In genomic region chr19:50679177-50680125, GRCh38 we compare ENCODE assay signal across 8 cellular contexts. TPM values are rescaled to one million over a fixed set of nuclear protein-coding genes. Genes with fewer than 3 reads are reported as not detected.
A peak's percentile ranks its signal among the peaks of the same experiment; 100 is the strongest.
DNase-seq lines count a peak whose midpoint lies in the region; ATAC-seq and TF ChIP-seq lines count a peak whose summit lies in the region.

No MANE protein-coding gene starts in this region.

- POLR2A ChIA-PET in HCT116 (lab: Charles Lee) = no interaction called here

- DNase-seq in DND-41 (peak; percentile 63), HCT116 (ENCODE audit: low read depth, low spot score) (peak; percentile 87), NCI-H460 (ENCODE audit: extremely low read depth, low read depth) (peak; percentile 77), dorsolateral prefrontal cortex (peak; percentile 76 to 96 (median 90)), memory B cell (ENCODE audit: low spot score in 2 of 2) (peak; percentile 82 to 83)
- peak; percentile 62 to 64 for DNase-seq in activated CD4-positive, alpha-beta T cell treated with anti-CD3 and anti-CD28 coated beads, Interleukin-2, amount 50 U/mL, for 4 hours
- peak; percentile 72 to 74 for DNase-seq in stimulated activated CD8-positive, alpha-beta memory T cell treated with anti-CD3 and anti-CD28 coated beads, Interleukin-15, amount 100 ng/mL, for 48 hours (ENCODE audit: low read depth in 2 of 2)

- H4K20me1 ChIP-seq in DND-41 (ENCODE audit: insufficient read depth, low read length) = no peaks in the 10 kb centered on the region
- no peaks in the 10 kb centered on the region for H4K20me1 ChIP-seq in HCT116 (ENCODE audit: insufficient read depth)

- H3K79me2 ChIP-seq in DND-41 (ENCODE audit: insufficient read depth, low read length) = no peaks in the 10 kb centered on the region
- H3K79me2 ChIP-seq in HCT116 (ENCODE audit: insufficient read depth, low read length) = no peaks in the 10 kb centered on the region

- H3K9ac ChIP-seq in DND-41 (ENCODE audit: low read depth, low read length) (no peak overlapping the region), HCT116 (ENCODE audit: low read length) (no peak overlapping the region)

- TF ChIP-seq POLR2A in HCT116 (IDR thresholded peaks at IDR 0.05; ENCODE audit: borderline replicate concordance, extremely low read depth, insufficient read depth, insufficient read length) = no peak

- RAD21 ChIA-PET in HCT116 (lab: Charles Lee; ENCODE audit: low non-redundant PET in 1 of 2, low total read pairs in 2 of 2, uncharacterized antibody in 2 of 2, unreplicated experiment in 2 of 2) = interaction anchor here in 1 of 2 experiments (0.5 kb wide), 1 partner anchor 63 kb away, joined by 4 read pairs; no protein-coding TSS in a partner anchor

- TF ChIP-seq RAD21 in HCT116 (IDR thresholded peaks at IDR 0.05; ENCODE audit: low read depth) = no peak

- TF ChIP-seq CTCF in DND-41 (IDR thresholded peaks at IDR 0.05; ENCODE audit: borderline replicate concordance, extremely low read depth, low read length, poor library complexity, severe bottlenecking) (no peak), HCT116 (IDR thresholded peaks at IDR 0.05 in 2 of 3, conservative IDR thresholded peaks at IDR 0.05 in 1 of 3; ENCODE audit: borderline replicate concordance in 1 of 3, insufficient read depth in 1 of 3, low read depth in 2 of 3, low read length in 2 of 3) (no peak), dorsolateral prefrontal cortex (IDR thresholded peaks at IDR 0.05 in 54 of 56, conservative IDR thresholded peaks at IDR 0.05 in 2 of 56; ENCODE audit: low read depth in 1 of 56, partially characterized antibody in 56 of 56) (no peak)

- H3K27ac ChIP-seq in DND-41 (ENCODE audit: low read length) = no peak overlapping the region
- no peak overlapping the region for H3K27ac ChIP-seq in HCT116 (ENCODE audit: low read depth, low read length)
- H3K27ac ChIP-seq in dorsolateral prefrontal cortex = peak overlapping the region in 1 of 59 donors; percentile 40

- H3K27me3 ChIP-seq in DND-41 (ENCODE audit: insufficient read depth, low read length, poor library complexity) = no peaks in the 10 kb centered on the region
- no peaks in the 10 kb centered on the region for H3K27me3 ChIP-seq in HCT116 (ENCODE audit: insufficient read depth, low read length)
- peaks cover 0 to 6% (median 0%) of the 10 kb centered on the region in 45 donors for H3K27me3 ChIP-seq in dorsolateral prefrontal cortex

- intact Hi-C loops in HCT116 (cut with micrococcal nuclease) (no loop called here), dorsolateral prefrontal cortex (cut with DNase I) (no loop called here)

- H3K4me3 ChIP-seq in DND-41 (ENCODE audit: low read depth in 1 of 2, low read length in 2 of 2) (no peak overlapping the region), HCT116 (replicated peaks in 1 of 2; ENCODE audit: low read depth in 1 of 2, low read length in 2 of 2) (no peak overlapping the region), dorsolateral prefrontal cortex (peak overlapping the region in 1 of 59 donors; percentile 20)

- H3K9me2 ChIP-seq in HCT116 (ENCODE audit: insufficient read depth) = no peaks in the 10 kb centered on the region

- H3K4me1 ChIP-seq in DND-41 (ENCODE audit: insufficient read depth, low read length) = no peaks in the 10 kb centered on the region
- peaks cover 0 to 4% of the 10 kb centered on the region in 2 experiments; a peak in 1 of 4 replicates for H3K4me1 ChIP-seq in HCT116 (ENCODE audit: control insufficient read depth in 1 of 2, insufficient read depth in 2 of 2, low read length in 2 of 2)

- peaks cover 22% of the 10 kb centered on the region for H3K4me1 Mint-ChIP-seq in memory B cell

- H3K36me3 ChIP-seq in DND-41 (ENCODE audit: insufficient read depth, low read length) (no peaks in the 10 kb centered on the region), HCT116 (ENCODE audit: control insufficient read depth in 1 of 2, insufficient read depth in 2 of 2, low read length in 2 of 2) (no peaks in the 10 kb centered on the region)

- BruUV-seq in HCT116 (replicated peaks; lab: Mats Ljungman, UMichigan) = no TSS peak

- H3K9me3 ChIP-seq in DND-41 (ENCODE audit: insufficient read depth, low read length, severe bottlenecking) (no peaks in the 10 kb centered on the region), HCT116 (ENCODE audit: control insufficient read depth in 1 of 2, insufficient read depth in 1 of 2, low read depth in 1 of 2, low read length in 2 of 2) (no peaks in the 10 kb centered on the region)

- H3K27ac Mint-ChIP-seq in memory B cell = peak overlapping the region; percentile 92

- H3K36me3 Mint-ChIP-seq in memory B cell = peaks cover 16% of the 10 kb centered on the region

- CTCF ChIA-PET in HCT116 (lab: Charles Lee) = interaction anchor here (1.1 kb wide), 1 partner anchor 10 kb away, joined by 4 read pairs; no protein-coding TSS in a partner anchor

- H3K27me3 Mint-ChIP-seq in memory B cell = peaks cover 28% of the 10 kb centered on the region

- H2AFZ ChIP-seq in DND-41 (ENCODE audit: low read depth, low read length) (no peak overlapping the region), HCT116 (ENCODE audit: low read depth, low read length, poor library complexity, severe bottlenecking) (no peak overlapping the region)

- H3K4me2 ChIP-seq in DND-41 (ENCODE audit: insufficient read depth, low read length) = no peak overlapping the region
- 0 out of 2 replicates have a peak overlapping the region, but pooled peaks have one; percentile 5 for H3K4me2 ChIP-seq in HCT116 (ENCODE audit: low read length)

- ATAC-seq in DND-41 (ENCODE audit: insufficient read depth, low read depth) (peak; percentile 80), HCT116 (peak; percentile 99), memory B cell (ENCODE audit: low read depth) (peak; percentile 98), HG02571 (IDR thresholded peaks at IDR 0.05; ENCODE audit: unreplicated experiment) (no peak)

- H3K4me3 Mint-ChIP-seq in memory B cell = peak overlapping the region; percentile 74

- peaks cover 17% of the 10 kb centered on the region for H3K9me3 Mint-ChIP-seq in memory B cell

TF ChIP-seq in HCT116, 20 proteins besides CTCF, POLR2A, EP300 and RAD21 (continues in another document):
- TF ChIP-seq, protein P1, sequence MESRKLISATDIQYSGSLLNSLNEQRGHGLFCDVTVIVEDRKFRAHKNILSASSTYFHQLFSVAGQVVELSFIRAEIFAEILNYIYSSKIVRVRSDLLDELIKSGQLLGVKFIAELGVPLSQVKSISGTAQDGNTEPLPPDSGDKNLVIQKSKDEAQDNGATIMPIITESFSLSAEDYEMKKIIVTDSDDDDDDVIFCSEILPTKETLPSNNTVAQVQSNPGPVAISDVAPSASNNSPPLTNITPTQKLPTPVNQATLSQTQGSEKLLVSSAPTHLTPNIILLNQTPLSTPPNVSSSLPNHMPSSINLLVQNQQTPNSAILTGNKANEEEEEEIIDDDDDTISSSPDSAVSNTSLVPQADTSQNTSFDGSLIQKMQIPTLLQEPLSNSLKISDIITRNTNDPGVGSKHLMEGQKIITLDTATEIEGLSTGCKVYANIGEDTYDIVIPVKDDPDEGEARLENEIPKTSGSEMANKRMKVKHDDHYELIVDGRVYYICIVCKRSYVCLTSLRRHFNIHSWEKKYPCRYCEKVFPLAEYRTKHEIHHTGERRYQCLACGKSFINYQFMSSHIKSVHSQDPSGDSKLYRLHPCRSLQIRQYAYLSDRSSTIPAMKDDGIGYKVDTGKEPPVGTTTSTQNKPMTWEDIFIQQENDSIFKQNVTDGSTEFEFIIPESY (IDR thresholded peaks at IDR 0.05; ENCODE audit: extremely low read depth, insufficient replicate concordance, low read length) = no peak
- TF ChIP-seq YY1 (IDR thresholded peaks at IDR 0.05; ENCODE audit: extremely low read depth, insufficient replicate concordance, low read depth, low read length) = no peak
- no peak for TF ChIP-seq CEBPB (IDR thresholded peaks at IDR 0.05; ENCODE audit: low read depth)
- no peak for TF ChIP-seq EZH2phosphoT487 (IDR thresholded peaks at IDR 0.05; ENCODE audit: borderline replicate concordance)
- TF ChIP-seq FOSL1 (IDR thresholded peaks at IDR 0.05; ENCODE audit: low read depth) = no peak

RNA-seq across cellular contexts. Expression of gene C19orf81, which starts 30.2 kb away (rescaled TPM):
- total RNA-seq in HCT116 (2021; ENCODE audit: unreplicated experiment) = 14.5 TPM
- polyA plus RNA-seq in HCT116 (2012) = 12.4 and 14.8 TPM in 2 replicates
- total RNA-seq in NCI-H460 (2014; rRNA removed; shearing (Covaris generic)) = 4.6 and 8.0 TPM in 2 replicates
- 5.2 and 12.2 TPM in 2 replicates for polyA plus RNA-seq in NCI-H460 (2014; cell fraction: nucleus; rRNA removed)
- 10 to 100 TPM in 8 of 120 experiments, 1 to 10 TPM in 111, not detected in 1; 1.9 to 17.7 (median 5.7) TPM for total RNA-seq in dorsolateral prefrontal cortex

RNA-seq across cellular contexts. Expression of gene SYT3, which starts 39.8 kb away (rescaled TPM):
- total RNA-seq in HCT116 (2021; ENCODE audit: unreplicated experiment) (4.6 TPM), dorsolateral prefrontal cortex (10 to 100 TPM; 10.7 to 56.7 (median 35.9) TPM)
- polyA plus RNA-seq in HCT116 (2012) = 4.1 and 4.4 TPM in 2 replicates
- 0.20 and 0.49 TPM in 2 replicates for total RNA-seq in NCI-H460 (2014; rRNA removed; shearing (Covaris generic))
- polyA plus RNA-seq in NCI-H460 (2014; cell fraction: nucleus; rRNA removed) = not detected in 2 replicates

RNA-seq across cellular contexts. Expression of gene SHANK1, which starts 40.2 kb away (rescaled TPM):
- 3.0 TPM for total RNA-seq in HCT116 (2021; ENCODE audit: unreplicated experiment)
- polyA plus RNA-seq in HCT116 (2012) = 0.70 and 2.0 TPM in 2 replicates
- total RNA-seq in NCI-H460 (2014; rRNA removed; shearing (Covaris generic)) = 0.12 and 0.15 TPM in 2 replicates
- polyA plus RNA-seq in NCI-H460 (2014; cell fraction: nucleus; rRNA removed) = 0.37 and 7.8 TPM in 2 replicates
- total RNA-seq in dorsolateral prefrontal cortex = 100 to 1,000 TPM in 111 of 120 experiments, 10 to 100 TPM in 9; 40.4 to 290 (median 155) TPM

RNA-seq across cellular contexts. Expression of gene CLEC11A, which starts 43.7 kb away (rescaled TPM):
- total RNA-seq in HCT116 (2021; ENCODE audit: unreplicated experiment) (7.1 TPM), dorsolateral prefrontal cortex (10 to 100 TPM in 2 of 120 experiments, 1 to 10 TPM in 118; 3.2 to 10.3 (median 6.5) TPM)
- 8.3 and 10.0 TPM in 2 replicates for polyA plus RNA-seq in HCT116 (2012)
- 4.6 and 5.4 TPM in 2 replicates for total RNA-seq in NCI-H460 (2014; rRNA removed; shearing (Covaris generic))
- 16.6 and 19.9 TPM in 2 replicates for polyA plus RNA-seq in NCI-H460 (2014; cell fraction: nucleus; rRNA removed)

Comparison
In these comparisons a context has a peak if more than half of its experiments do, and no peak if none do; other contexts are left out.
1. RNA of gene SHANK1, which starts 40.2 kb away (total RNA-seq): 40.4 to 290 TPM in dorsolateral prefrontal cortex; 3.0 TPM in HCT116 (single experiment) and 0.12 to 0.15 TPM in NCI-H460; every median in the first group is over 10 times any median in the second.
2. Peak in every context shown above with its lines, with median percentiles within 50 percentile points of each other: DNase-seq.